In the genomic region with DNA sequence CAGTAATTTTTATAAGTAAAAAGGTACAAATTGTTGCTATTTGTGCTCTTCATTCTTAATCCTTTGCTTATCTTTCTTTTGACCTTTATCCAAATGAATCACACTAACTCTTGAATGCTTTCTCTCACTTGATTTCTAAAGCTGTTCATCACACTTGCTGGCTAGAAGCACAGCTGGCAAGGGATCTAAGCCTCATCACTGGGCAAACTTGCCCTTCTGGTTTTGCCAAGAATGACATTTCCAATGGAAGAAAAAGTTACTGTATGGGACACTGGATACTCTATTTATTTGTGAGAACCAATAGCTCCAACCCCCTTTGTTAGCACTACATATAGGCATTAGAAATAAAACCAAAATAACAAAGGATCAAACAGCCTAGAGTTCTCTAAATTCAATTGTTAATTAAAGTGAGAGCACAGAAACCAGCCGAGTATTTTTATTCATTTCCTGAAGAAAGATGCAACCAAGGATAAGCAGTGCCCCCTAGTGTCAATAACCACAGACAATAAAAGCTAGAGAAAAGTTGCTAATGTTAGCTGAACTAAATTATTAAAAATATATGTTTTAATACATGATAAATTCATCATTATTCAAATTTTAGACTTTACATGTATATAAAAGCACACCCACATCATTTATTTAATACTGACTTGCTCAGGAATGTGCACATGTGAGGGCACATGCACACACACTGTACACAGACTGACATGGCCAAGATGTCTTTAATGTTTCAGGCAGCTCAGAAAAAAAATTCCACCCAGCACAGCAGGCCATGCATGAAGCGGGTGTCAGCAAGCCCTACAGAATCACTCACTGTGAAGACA, we compare ENCODE assay signal across 8 cellular contexts. TPM values are rescaled to one million over a fixed set of nuclear protein-coding genes. Genes with fewer than 3 reads are reported as not detected.
DNase-seq lines count a peak whose midpoint lies in the region; ATAC-seq, FAIRE-seq and TF ChIP-seq lines count a peak whose summit lies in the region.

No MANE protein-coding gene starts in this region.

- POLR2A ChIA-PET in A549 (lab: Yijun Ruan, JAX) = no interaction called here

- H3K4me1 Mint-ChIP-seq in HFFc6 (ENCODE audit: low read depth) = peaks cover 8% of the 10 kb centered on the region
- no peaks in the 10 kb centered on the region for H3K4me1 Mint-ChIP-seq in astrocyte (ENCODE audit: low read depth, unreplicated experiment)
- H3K4me1 Mint-ChIP-seq in immature natural killer cell = peaks cover 3 to 5% of the 10 kb centered on the region in 2 donors
- H3K4me1 Mint-ChIP-seq in stimulated activated effector memory CD8-positive, alpha-beta T cell treated with anti-CD3 and anti-CD28 coated beads, Interleukin-12 subunit alpha, Interleukin-12 subunit beta, amount 100 ng/mL, for 72 hours = no peaks in the 10 kb centered on the region

- H3K4me2 ChIP-seq in A549 (peak overlapping the region; percentile 65), astrocyte (ENCODE audit: low read length) (peak overlapping the region; percentile 33)

- H4K20me1 ChIP-seq in astrocyte (ENCODE audit: insufficient read depth, low read length) = no peaks in the 10 kb centered on the region

- peak overlapping the region; percentile 0 for H3K9ac ChIP-seq in astrocyte (ENCODE audit: low read length)

- H3K36me3 Mint-ChIP-seq in HFFc6 (ENCODE audit: low read depth) (no peaks in the 10 kb centered on the region), astrocyte (ENCODE audit: low read depth, unreplicated experiment) (no peaks in the 10 kb centered on the region), immature natural killer cell (no peaks in the 10 kb centered on the region)
- H3K36me3 Mint-ChIP-seq in stimulated activated effector memory CD8-positive, alpha-beta T cell treated with anti-CD3 and anti-CD28 coated beads, Interleukin-12 subunit alpha, Interleukin-12 subunit beta, amount 100 ng/mL, for 72 hours = no peaks in the 10 kb centered on the region

- TF ChIP-seq RAD21 in A549 (conservative IDR thresholded peaks at IDR 0.05 in 1 of 2, IDR thresholded peaks at IDR 0.05 in 1 of 2) = peak; percentile 87 to 90

- H2AFZ ChIP-seq in astrocyte (ENCODE audit: low read depth, low read length) = no peak overlapping the region

- H3K9me3 ChIP-seq in A549 = no peaks in the 10 kb centered on the region
- no peaks in the 10 kb centered on the region for H3K9me3 ChIP-seq in astrocyte (ENCODE audit: insufficient read depth, low read depth, low read length)
- H3K9me3 ChIP-seq in suprapubic skin = no peaks in the 10 kb centered on the region

- H3K27me3 ChIP-seq in astrocyte (ENCODE audit: insufficient read depth, low read length) = no peaks in the 10 kb centered on the region
- H3K27me3 ChIP-seq in suprapubic skin = no peaks in the 10 kb centered on the region

- DNase-seq in A549 (ENCODE audit: low read depth in 1 of 2, low spot score in 1 of 2) = peak in 1 of 2 experiments; percentile 60
- DNase-seq in Daoy (ENCODE audit: low read depth) = peak; percentile 40
- DNase-seq in HFFc6 = peak; percentile 48
- DNase-seq in NCI-H2107 (lab: John Stamatoyannopoulos, UW) = peak; percentile 18
- peak; percentile 68 for DNase-seq in astrocyte (ENCODE audit: low read depth)
- peak; percentile 23 to 43 (median 28) for DNase-seq in immature natural killer cell
- DNase-seq in suprapubic skin (ENCODE audit: low spot score in 2 of 2) = no peak
- no peak for DNase-seq in stimulated activated effector memory CD8-positive, alpha-beta T cell treated with anti-CD3 and anti-CD28 coated beads, Interleukin-12 subunit alpha, Interleukin-12 subunit beta, amount 100 ng/mL, for 72 hours (ENCODE audit: low spot score in 2 of 2)

- ATAC-seq in A549 = peak; percentile 56 to 80; a peak in 5 of 6 replicates
- no peak for ATAC-seq in stimulated activated effector memory CD8-positive, alpha-beta T cell treated with anti-CD3 and anti-CD28 coated beads, Interleukin-12 subunit alpha, Interleukin-12 subunit beta, amount 100 ng/mL, for 72 hours

- no peaks in the 10 kb centered on the region for H3K79me2 ChIP-seq in astrocyte (ENCODE audit: insufficient read depth, low read length)

- peak; percentile 76 for FAIRE-seq in A549 (lab: Jason Lieb, UNC)
- FAIRE-seq in astrocyte (lab: Jason Lieb, UNC) = peak; percentile 59

- TF ChIP-seq POLR2A in A549 (IDR thresholded peaks at IDR 0.05; ENCODE audit: low read length) (no peak), suprapubic skin (IDR thresholded peaks at IDR 0.05) (no peak)

- no peaks in the 10 kb centered on the region for H3K9me3 Mint-ChIP-seq in HFFc6
- no peaks in the 10 kb centered on the region for H3K9me3 Mint-ChIP-seq in astrocyte (ENCODE audit: unreplicated experiment)
- H3K9me3 Mint-ChIP-seq in immature natural killer cell = no peaks in the 10 kb centered on the region
- H3K9me3 Mint-ChIP-seq in stimulated activated effector memory CD8-positive, alpha-beta T cell treated with anti-CD3 and anti-CD28 coated beads, Interleukin-12 subunit alpha, Interleukin-12 subunit beta, amount 100 ng/mL, for 72 hours = no peaks in the 10 kb centered on the region

- H3K27ac Mint-ChIP-seq in HFFc6 = no peak overlapping the region; the same call in 1 of the 2 replicates
- no peak overlapping the region for H3K27ac Mint-ChIP-seq in astrocyte (ENCODE audit: unreplicated experiment)
- no peak overlapping the region for H3K27ac Mint-ChIP-seq in immature natural killer cell
- no peak overlapping the region for H3K27ac Mint-ChIP-seq in stimulated activated effector memory CD8-positive, alpha-beta T cell treated with anti-CD3 and anti-CD28 coated beads, Interleukin-12 subunit alpha, Interleukin-12 subunit beta, amount 100 ng/mL, for 72 hours

- no peak overlapping the region; the same call in 2 of the 3 replicates for H3K4me3 ChIP-seq in A549
- H3K4me3 ChIP-seq in astrocyte (ENCODE audit: insufficient read depth, low read depth, low read length) = no peak overlapping the region
- H3K4me3 ChIP-seq in suprapubic skin = no peak overlapping the region

- H3K27ac ChIP-seq in A549 (0 out of 6 replicates have a peak overlapping the region, but pooled peaks of 1 of the 2 experiments have one; percentile 11), astrocyte (ENCODE audit: low read depth, low read length) (no peak overlapping the region), suprapubic skin (no peak overlapping the region)

- 0% methylated on average over 2 of the region's 2 CpGs for WGBS in A549 (ENCODE audit: missing lambda C conversion rate)
- WGBS in suprapubic skin = 8% methylated on average over 2 of the region's 2 CpGs

- no peaks in the 10 kb centered on the region; the same call in 1 of the 2 replicates for H3K27me3 Mint-ChIP-seq in HFFc6 (ENCODE audit: insufficient read depth)
- H3K27me3 Mint-ChIP-seq in astrocyte (ENCODE audit: low read depth, unreplicated experiment) = no peaks in the 10 kb centered on the region
- H3K27me3 Mint-ChIP-seq in immature natural killer cell (ENCODE audit: low read depth in 3 of 3) = no peaks in the 10 kb centered on the region

- TF ChIP-seq EP300 in A549 (IDR thresholded peaks at IDR 0.05) (no peak), suprapubic skin (IDR thresholded peaks at IDR 0.05) (no peak)

- H3K4me1 ChIP-seq in A549 (peaks cover 12% of the 10 kb centered on the region), astrocyte (ENCODE audit: insufficient read depth, low read length) (peaks cover 7% of the 10 kb centered on the region), suprapubic skin (peaks cover 13% of the 10 kb centered on the region)

- H3K4me3 Mint-ChIP-seq in HFFc6 (no peak overlapping the region), astrocyte (ENCODE audit: unreplicated experiment) (no peak overlapping the region), immature natural killer cell (no peak overlapping the region)
- H3K4me3 Mint-ChIP-seq in stimulated activated effector memory CD8-positive, alpha-beta T cell treated with anti-CD3 and anti-CD28 coated beads, Interleukin-12 subunit alpha, Interleukin-12 subunit beta, amount 100 ng/mL, for 72 hours = no peak overlapping the region

- TF ChIP-seq CTCF in A549 (IDR thresholded peaks at IDR 0.05) (peak; percentile 93), HFFc6 (IDR thresholded peaks at IDR 0.05) (peak; percentile 92), astrocyte (IDR thresholded peaks at IDR 0.05; ENCODE audit: insufficient read depth, low read depth, low read length) (peak; percentile 67), suprapubic skin (IDR thresholded peaks at IDR 0.05) (peak; percentile 26 to 54)

- no peaks in the 10 kb centered on the region for H3K36me3 ChIP-seq in astrocyte (ENCODE audit: insufficient read depth, low read length)
- no peaks in the 10 kb centered on the region for H3K36me3 ChIP-seq in suprapubic skin

- CTCF ChIA-PET in A549 (lab: Yijun Ruan, JAX) = interaction anchor here (0.5 to 2.8 kb wide), 35 partner anchors 9 to 1493 kb away, joined by 3 to 25 read pairs (median 3); a partner anchor contains a TSS

TF ChIP-seq in A549, 52 proteins besides CTCF, POLR2A, EP300 and RAD21:
- TF ChIP-seq FOXS1 (CRISPR knock-in tag; IDR thresholded peaks at IDR 0.05) (no peak), SMC3 (IDR thresholded peaks at IDR 0.05) (peak; percentile 89)

RNA-seq across cellular contexts. Expression of a gene that starts 59.8 kb away (rescaled TPM):
- 0.10 and 0.11 TPM in 2 replicates for polyA plus RNA-seq in A549 (2011; rRNA removed)
- under 0.01 TPM in 1 of 2 replicates, not detected in the other for polyA plus RNA-seq in A549 (2012; cell fraction: cytosol; rRNA removed)
- 0.10 and 0.20 TPM in 2 replicates for polyA plus RNA-seq in A549 (2012; cell fraction: nucleus; rRNA removed)
- polyA plus RNA-seq in A549 (2017; fragmentation: RNase III; extraction: RNeasy Plus Mini Kit Qiagen cat#74134 plus additional on column Dnase treatment) = not detected in 3 replicates
- polyA minus RNA-seq in A549 (2011; rRNA and poly(A)+ RNA removed) = 2.4 TPM in 2 replicates
- 0.29 and 0.57 TPM in 2 replicates for total RNA-seq in Daoy (2014; rRNA removed; shearing (Covaris generic))
- under 1 TPM; 0.05 to 0.12 (median 0.08) TPM for total RNA-seq in HFFc6 (2021; fragmentation: NEBNext Ultra II Directional; extraction: Animal tissue kit (Norgen Biotek cat#: 25700))
- 0.43 and 0.54 TPM in 2 replicates for total RNA-seq in astrocyte
- polyA plus RNA-seq in immature natural killer cell = under 1 TPM in 1 of 3 donors, not detected in 2; 0.25 TPM
- total RNA-seq in suprapubic skin = 1 to 10 TPM; 1.4 to 7.1 (median 2.7) TPM

Comparison
In these comparisons a context has a peak if more than half of its experiments do, and no peak if none do; other contexts are left out.
1. DNase-seq: peak in Daoy (single experiment), HFFc6 (single experiment), NCI-H2107 (single experiment), astrocyte (single experiment) and immature natural killer cell (3 of 3); none in suprapubic skin (0 of 2) and stimulated activated effector memory CD8-positive, alpha-beta T cell treated with anti-CD3 and anti-CD28 coated beads, Interleukin-12 subunit alpha, Interleukin-12 subunit beta, amount 100 ng/mL, for 72 hours (0 of 2).
2. CTCF ChIP-seq: peak in every context shown above with its lines; median percentile 93 in A549; 92 in HFFc6; 67 in astrocyte; 40 in suprapubic skin.